8 cellular contexts compared by ENCODE assay signal in genomic region chr21:34890258-34890723, GRCh38.
DNase-seq lines count a peak whose midpoint lies in the region; ATAC-seq and TF ChIP-seq lines count a peak whose summit lies in the region.

No MANE protein-coding gene starts in this region.

- in situ Hi-C loops in GM13976 (cut with MboI; ENCODE audit: low sequenced_read_pairs, unreplicated experiment), result no loop called here

- H3K27me3 Mint-ChIP-seq in naive B cell, result no peaks in the 10 kb centered on the region

- DNase-seq in AG09309 (ENCODE audit: low read depth) (no peak), HL-60 (ENCODE audit: low read depth in 1 of 2, low spot score in 1 of 2) (no peak), breast epithelium (ENCODE audit: low spot score in 2 of 2) (no peak), naive B cell (no peak), GM13976 (ENCODE audit: low spot score) (no peak), NCI-H187 treated with DMSO at 0.1 percent for 48 hours (lab: John Stamatoyannopoulos, UW) (no peak), NCI-H526 (lab: John Stamatoyannopoulos, UW) (no peak)

- intact Hi-C loops in breast epithelium (cut with DNase I; ENCODE audit: low total_unique reads), result no loop called here

- H3K36me3 Mint-ChIP-seq in naive B cell, result peaks cover 0 to 6% of the 10 kb centered on the region in 2 donors

- H3K4me1 Mint-ChIP-seq in naive B cell, result peaks cover 19 to 47% (median 45%) of the 10 kb centered on the region in 3 donors

- peak overlapping the region; percentile 57 for H3K4me3 ChIP-seq in AG09309 (ENCODE audit: control insufficient read depth, low read depth, low read length)
- peak overlapping the region; percentile 30 for H3K4me3 ChIP-seq in HL-60 (replicated peaks; ENCODE audit: insufficient read depth, low read length)
- peak overlapping the region; percentile 80 to 88 (median 81) for H3K4me3 ChIP-seq in breast epithelium

- H3K27ac ChIP-seq in HL-60 (replicated peaks), result peak overlapping the region; percentile 99
- peak overlapping the region; percentile 94 to 97 for H3K27ac ChIP-seq in breast epithelium

- H3K9me3 Mint-ChIP-seq in naive B cell, result no peaks in the 10 kb centered on the region

- no peak for ATAC-seq in naive B cell (ENCODE audit: low read depth in 2 of 2)
- ATAC-seq in GM21447 (IDR thresholded peaks at IDR 0.05; ENCODE audit: unreplicated experiment), result no peak

- H3K27ac Mint-ChIP-seq in naive B cell, result peak overlapping the region in 2 of 6 donors; percentile 63 to 92

- H3K27me3 ChIP-seq in HL-60 (ENCODE audit: insufficient read depth, poor library complexity, severe bottlenecking), result no peaks in the 10 kb centered on the region
- no peaks in the 10 kb centered on the region for H3K27me3 ChIP-seq in breast epithelium

- H3K36me3 ChIP-seq in breast epithelium, result no peaks in the 10 kb centered on the region

- TF ChIP-seq POLR2A in breast epithelium (IDR thresholded peaks at IDR 0.05), result no peak

- peak overlapping the region; percentile 35 to 92 (median 86) for H3K4me3 Mint-ChIP-seq in naive B cell

- TF ChIP-seq CTCF in AG09309 (IDR thresholded peaks at IDR 0.05; ENCODE audit: control insufficient read depth, insufficient read depth, low read depth, low read length, missing control alignments), result no peak
- no peak for TF ChIP-seq CTCF in HL-60 (IDR thresholded peaks at IDR 0.05; ENCODE audit: insufficient read depth, low read length)
- peak in 1 of 3 donors; percentile 30 for TF ChIP-seq CTCF in breast epithelium (IDR thresholded peaks at IDR 0.05)
- no peak for TF ChIP-seq CTCF in GM13976 (IDR thresholded peaks at IDR 0.05; ENCODE audit: borderline replicate concordance, control extremely low read depth, extremely low read depth, insufficient read depth, missing control alignments)

- H3K4me1 ChIP-seq in breast epithelium, result peaks cover 0 to 5% of the 10 kb centered on the region in 2 donors

- no peaks in the 10 kb centered on the region for H3K9me3 ChIP-seq in breast epithelium

Comparison
In these comparisons a context has a peak if more than half of its experiments do, and no peak if none do; other contexts are left out.
1. H3K4me3 ChIP-seq: peak in every context shown above with its lines; median percentile 81 in breast epithelium; 57 in AG09309; 30 in HL-60.